Comparison of ENCODE assay signal across 8 cellular contexts in genomic region chr19:632228-633067, GRCh38. TPM values are rescaled to one million over a fixed set of nuclear protein-coding genes. Genes with fewer than 3 reads are reported as not detected.
DNase-seq lines count a peak whose midpoint lies in the region; ATAC-seq, FAIRE-seq and TF ChIP-seq lines count a peak whose summit lies in the region.

No MANE protein-coding gene starts in this region.

- peak overlapping the region; percentile 92 for H3K4me3 ChIP-seq in epithelial cell of esophagus (ENCODE audit: low read length)
- H3K4me3 ChIP-seq in vagina = peak overlapping the region; percentile 66 to 77

- peak; percentile 24 for ATAC-seq in GM19395 (IDR thresholded peaks at IDR 0.05; ENCODE audit: unreplicated experiment)
- no peak for ATAC-seq in natural killer cell

- H3K4me3 Mint-ChIP-seq in CD14-positive monocyte = peak overlapping the region; percentile 94 to 98
- peak overlapping the region; percentile 82 for H3K4me3 Mint-ChIP-seq in natural killer cell

- peaks cover 0 to 23% of the 10 kb centered on the region in 2 donors for H3K36me3 ChIP-seq in vagina

- TF ChIP-seq POLR2A in vagina (IDR thresholded peaks at IDR 0.05) = no peak

- peaks cover 24% of the 10 kb centered on the region for H3K4me1 ChIP-seq in vagina

- no peaks in the 10 kb centered on the region for H3K9me3 Mint-ChIP-seq in CD14-positive monocyte
- no peaks in the 10 kb centered on the region for H3K9me3 Mint-ChIP-seq in natural killer cell

- TF ChIP-seq CTCF in CD14-positive monocyte (IDR thresholded peaks at IDR 0.05) (no peak), VCaP (conservative IDR thresholded peaks at IDR 0.05) (no peak), epithelial cell of esophagus (IDR thresholded peaks at IDR 0.05; ENCODE audit: insufficient read depth, low read depth, low read length, missing control alignments) (no peak), natural killer cell (IDR thresholded peaks at IDR 0.05) (no peak), vagina (IDR thresholded peaks at IDR 0.05) (no peak)

- DNase-seq in CD14-positive monocyte (ENCODE audit: low spot score) (no peak), HTR-8/SVneo (ENCODE audit: insufficient read length, low spot score) (peak; percentile 51), epithelial cell of esophagus (ENCODE audit: low read depth) (peak; percentile 62), natural killer cell (no peak), vagina (ENCODE audit: extremely low spot score in 2 of 2) (no peak), NCI-H524 (lab: John Stamatoyannopoulos, UW) (no peak)

- H3K9me3 ChIP-seq in vagina = no peaks in the 10 kb centered on the region

- H3K36me3 Mint-ChIP-seq in CD14-positive monocyte (peaks cover 23 to 45% of the 10 kb centered on the region in 2 donors), natural killer cell (no peaks in the 10 kb centered on the region)

- H3K27ac ChIP-seq in VCaP (peak overlapping the region; percentile 76), vagina (peak overlapping the region; percentile 55)

- H3K4me1 Mint-ChIP-seq in CD14-positive monocyte (peaks cover 24% of the 10 kb centered on the region), natural killer cell (peaks cover 9 to 26% of the 10 kb centered on the region in 2 donors)

- intact Hi-C loops in CD14-positive monocyte (cut with micrococcal nuclease) = loop anchor here (2.0 to 10.0 kb wide), 3 partner anchors 30 to 128 kb away; partner anchors contain the start of genes CDC34 (in 1 of the 2), RNF126 (in 1 of the 2) and TPGS1 (in 1 of the 2)
- intact Hi-C loops in natural killer cell (cut with micrococcal nuclease) = no loop called here
- intact Hi-C loops in vagina (cut with DNase I) = no loop called here

- H3K27me3 ChIP-seq in vagina = no peaks in the 10 kb centered on the region

- H3K27me3 Mint-ChIP-seq in CD14-positive monocyte (ENCODE audit: low read depth in 3 of 3) = peaks cover 5 to 9% (median 6%) of the 10 kb centered on the region in 3 donors
- H3K27me3 Mint-ChIP-seq in natural killer cell (ENCODE audit: low read depth in 2 of 2) = no peaks in the 10 kb centered on the region

- no peak for FAIRE-seq in HTR-8/SVneo (lab: Jason Lieb, UNC)

- H3K27ac Mint-ChIP-seq in CD14-positive monocyte (peak overlapping the region in 6 of 7 donors; percentile 57 to 89 (median 84)), natural killer cell (peak overlapping the region; percentile 87 to 95)

RNA-seq across cellular contexts. Expression of gene POLRMT, which starts 0.9 kb away (rescaled TPM):
- polyA plus RNA-seq in CD14-positive monocyte = 10 to 100 TPM; 16.2 to 17.6 TPM
- 10 to 100 TPM; 57.2 to 58.5 (median 57.6) TPM for total RNA-seq in natural killer cell
- 33.9 TPM for total RNA-seq in vagina

RNA-seq across cellular contexts. Expression of gene FGF22, which starts 7.2 kb away (rescaled TPM):
- not detected for polyA plus RNA-seq in CD14-positive monocyte
- total RNA-seq in natural killer cell = under 1 TPM; 0.31 to 0.58 (median 0.41) TPM
- total RNA-seq in vagina = not detected

RNA-seq across cellular contexts. Expression of gene RNF126, which starts 30.6 kb away (rescaled TPM):
- polyA plus RNA-seq in CD14-positive monocyte = 10 to 100 TPM; 29.1 to 31.6 TPM
- 100 to 1,000 TPM; 119 to 149 (median 146) TPM for total RNA-seq in natural killer cell
- 68.0 TPM for total RNA-seq in vagina

RNA-seq across cellular contexts. Expression of gene HCN2, which starts 42.8 kb away (rescaled TPM):
- not detected for polyA plus RNA-seq in CD14-positive monocyte
- total RNA-seq in natural killer cell (1 to 10 TPM in 2 of 3 donors, under 1 TPM in 1; 0.96 to 1.6 (median 1.1) TPM), vagina (0.25 TPM)

RNA-seq across cellular contexts. Expression of gene FSTL3, which starts 43.7 kb away (rescaled TPM):
- polyA plus RNA-seq in CD14-positive monocyte = 1 to 10 TPM; 2.5 to 5.2 TPM
- 1 to 10 TPM; 1.5 to 1.9 (median 1.5) TPM for total RNA-seq in natural killer cell
- 129 TPM for total RNA-seq in vagina

Comparison
In these comparisons a context has a peak if more than half of its experiments do, and no peak if none do; other contexts are left out.
1. DNase-seq: peak in HTR-8/SVneo (single experiment) and epithelial cell of esophagus (single experiment); none in CD14-positive monocyte (single experiment), natural killer cell (single experiment), vagina (0 of 2) and NCI-H524 (0 of 2).
2. intact Hi-C loops: an anchor here in CD14-positive monocyte (2.0 to 10.0 kb wide); none called in natural killer cell and vagina.